18 cellular contexts compared by ENCODE assay signal in the genomic region with DNA sequence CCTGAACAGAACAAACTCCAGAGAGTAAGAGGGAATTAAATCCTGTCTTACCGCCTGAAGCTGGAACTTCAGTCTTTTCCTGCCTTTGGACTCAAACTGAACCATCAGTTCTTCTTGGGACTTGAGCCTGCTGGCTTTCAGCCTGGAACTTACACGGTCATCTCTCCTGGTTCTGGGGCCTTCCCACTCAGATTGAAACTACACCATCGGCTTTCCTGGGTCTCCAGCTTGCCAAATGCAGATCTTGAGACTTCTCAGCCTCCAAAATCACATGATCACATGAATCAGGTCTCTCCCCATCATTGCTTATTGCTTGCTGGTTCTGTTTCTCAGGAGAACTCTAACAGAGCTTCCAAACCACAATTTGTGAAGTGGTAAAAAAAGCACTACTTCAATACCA.
"Had no signal": no experiment of that assay in that cellular context is flagged by ENCODE, and none has a peak within 500 bp of the region (broad histone marks: within the 10 kb centered on the region; RNA-seq: fewer than 3 reads in every experiment).

No MANE protein-coding gene starts in this region.

- H3K9me3 ChIP-seq: SK-N-SH had no signal

- DNase-seq: IMR-90, Kasumi-1, MM.1S, NCI-H1092 treated with DMSO at 0.1 percent for 48 hours, NCI-H1436, NCI-H187, NCI-H2029, NCI-H2081 treated with DMSO at 0.1 percent for 48 hours, NCI-H2171, NCI-H226, NCI-H446, NCI-H510A, NCI-H524 treated with DMSO at 0.1 percent for 48 hours, NCI-H774, RPMI8226, SHP77, SK-N-SH had no signal

- ATAC-seq: HepG2 had no signal
